ENCODE assay signal across 9 cellular contexts in genomic region chrX:97039363-97040029, GRCh38.
DNase-seq lines count a peak whose midpoint lies in the region; ATAC-seq and TF ChIP-seq lines count a peak whose summit lies in the region.
"Had no signal": no experiment of that assay in that cellular context is flagged by ENCODE, and none has a peak within 500 bp of the region (broad histone marks: within the 10 kb centered on the region; RNA-seq: fewer than 3 reads in every experiment).

No MANE protein-coding gene starts in this region.

- no peak for TF ChIP-seq CTCF in retinal pigment epithelial cell (conservative IDR thresholded peaks at IDR 0.05; ENCODE audit: low read depth, low read length)

- H3K4me3 ChIP-seq in retinal pigment epithelial cell (ENCODE audit: low read length): no peak overlapping the region
- H3K4me3 ChIP-seq: lung had no signal

- peak; percentile 93 for ATAC-seq in HG03060 (IDR thresholded peaks at IDR 0.05; ENCODE audit: low read depth, unreplicated experiment)

- H3K27ac Mint-ChIP-seq in activated T-helper 2 cell treated with anti-CD3 and anti-CD28 coated beads, Interferon-gamma antibody, Interleukin-2, Interleukin-4, amounts not matched to agents 10 μg/mL and 5 μg/mL and 100 μg/mL, durations not matched to agents 14 hours and 24 hours and 36 hours: peak overlapping the region; percentile 50

- no peaks in the 10 kb centered on the region for H3K9me3 Mint-ChIP-seq in activated T-helper 2 cell treated with anti-CD3 and anti-CD28 coated beads, Interferon-gamma antibody, Interleukin-2, Interleukin-4, amounts not matched to agents 10 μg/mL and 5 μg/mL and 100 μg/mL, durations not matched to agents 14 hours and 24 hours and 36 hours

- no peaks in the 10 kb centered on the region for H3K27me3 Mint-ChIP-seq in activated T-helper 2 cell treated with anti-CD3 and anti-CD28 coated beads, Interferon-gamma antibody, Interleukin-2, Interleukin-4, amounts not matched to agents 10 μg/mL and 5 μg/mL and 100 μg/mL, durations not matched to agents 14 hours and 24 hours and 36 hours (ENCODE audit: low read depth)

- DNase-seq in stimulated activated CD4-positive, alpha-beta T cell treated with anti-CD3 and anti-CD28 coated beads, Interleukin-4, amount 100 ng/mL, for 24 hours: peak; percentile 4
- DNase-seq in stimulated activated CD4-positive, alpha-beta T cell treated with anti-CD3 and anti-CD28 coated beads, Interleukin-4, amount 100 ng/mL, for 1 hour: no peak
- DNase-seq in activated T-helper 2 cell treated with anti-CD3 and anti-CD28 coated beads, Interferon-gamma antibody, Interleukin-2, Interleukin-4, amounts not matched to agents 10 μg/mL and 5 μg/mL and 100 μg/mL, durations not matched to agents 14 hours and 24 hours and 36 hours (ENCODE audit: low spot score): no peak
- peak; percentile 40 for DNase-seq in retinal pigment epithelial cell (ENCODE audit: low read depth)
- DNase-seq in NCI-H69 (lab: John Stamatoyannopoulos, UW): no peak
- DNase-seq in DMS79 (lab: John Stamatoyannopoulos, UW): no peak
- no peak for DNase-seq in A172 (ENCODE audit: low spot score)

- H3K36me3 Mint-ChIP-seq in activated T-helper 2 cell treated with anti-CD3 and anti-CD28 coated beads, Interferon-gamma antibody, Interleukin-2, Interleukin-4, amounts not matched to agents 10 μg/mL and 5 μg/mL and 100 μg/mL, durations not matched to agents 14 hours and 24 hours and 36 hours (ENCODE audit: low read depth): no peaks in the 10 kb centered on the region

- H3K4me3 Mint-ChIP-seq in activated T-helper 2 cell treated with anti-CD3 and anti-CD28 coated beads, Interferon-gamma antibody, Interleukin-2, Interleukin-4, amounts not matched to agents 10 μg/mL and 5 μg/mL and 100 μg/mL, durations not matched to agents 14 hours and 24 hours and 36 hours (ENCODE audit: low read depth): no peak overlapping the region

- H3K4me1 Mint-ChIP-seq in activated T-helper 2 cell treated with anti-CD3 and anti-CD28 coated beads, Interferon-gamma antibody, Interleukin-2, Interleukin-4, amounts not matched to agents 10 μg/mL and 5 μg/mL and 100 μg/mL, durations not matched to agents 14 hours and 24 hours and 36 hours (ENCODE audit: low read depth): peaks cover 16% of the 10 kb centered on the region

- intact Hi-C loops in activated T-helper 2 cell treated with anti-CD3 and anti-CD28 coated beads, Interferon-gamma antibody, Interleukin-2, Interleukin-4, amounts not matched to agents 10 μg/mL and 5 μg/mL and 100 μg/mL, durations not matched to agents 14 hours and 24 hours and 36 hours (cut with micrococcal nuclease): loop anchor here (2.0 to 10.0 kb wide), 3 partner anchors 115 to 455 kb away; no protein-coding TSS in a partner anchor

Comparison
In these comparisons a context has a peak if more than half of its experiments do, and no peak if none do; other contexts are left out.
1. DNase-seq: peak in stimulated activated CD4-positive, alpha-beta T cell treated with anti-CD3 and anti-CD28 coated beads, Interleukin-4, amount 100 ng/mL, for 24 hours (single experiment) and retinal pigment epithelial cell (single experiment); none in stimulated activated CD4-positive, alpha-beta T cell treated with anti-CD3 and anti-CD28 coated beads, Interleukin-4, amount 100 ng/mL, for 1 hour (single experiment), activated T-helper 2 cell treated with anti-CD3 and anti-CD28 coated beads, Interferon-gamma antibody, Interleukin-2, Interleukin-4, amounts not matched to agents 10 μg/mL and 5 μg/mL and 100 μg/mL, durations not matched to agents 14 hours and 24 hours and 36 hours (single experiment), NCI-H69 (single experiment), DMS79 (single experiment) and A172 (single experiment).